ENCODE assay signal across 1 cellular context in genomic region chr17:64103751-64104364, GRCh38.
TF ChIP-seq lines count a peak whose summit lies in the region.

No MANE protein-coding gene starts in this region.

TF ChIP-seq in SK-N-SH, 30 proteins besides CTCF, POLR2A, EP300 and RAD21 (continued from another document):
- TF ChIP-seq IRF3 (IDR thresholded peaks at IDR 0.05; ENCODE audit: low read depth, low read length) = no peak
- no peak for TF ChIP-seq MAX (IDR thresholded peaks at IDR 0.05; ENCODE audit: low read depth)
- no peak for TF ChIP-seq RFX5 (IDR thresholded peaks at IDR 0.05; ENCODE audit: low read length)
- TF ChIP-seq YY1 (IDR thresholded peaks at IDR 0.05; ENCODE audit: low read depth) = no peak
- peak; percentile 26; the same call in 1 of the 2 replicates for TF ChIP-seq JUND (IDR thresholded peaks at IDR 0.05)
- TF ChIP-seq GABPA (IDR thresholded peaks at IDR 0.05; ENCODE audit: low read depth) = no peak
- TF ChIP-seq EZH2phosphoT487 (IDR thresholded peaks at IDR 0.05; ENCODE audit: borderline replicate concordance, low read depth) = no peak
- no peak for TF ChIP-seq GATA2 (CRISPR knock-in tag; IDR thresholded peaks at IDR 0.05)
- TF ChIP-seq FOXM1 (IDR thresholded peaks at IDR 0.05; ENCODE audit: low read depth) = no peak
- TF ChIP-seq ELF1 (IDR thresholded peaks at IDR 0.05) = no peak
- no peak for TF ChIP-seq NFIC (IDR thresholded peaks at IDR 0.05; ENCODE audit: borderline replicate concordance)
- TF ChIP-seq FOSL2 (IDR thresholded peaks at IDR 0.05; ENCODE audit: borderline replicate concordance, low read depth) = peak; percentile 75
- no peak for TF ChIP-seq RCOR1 (IDR thresholded peaks at IDR 0.05; ENCODE audit: low read length)
- no peak for TF ChIP-seq RXRA (IDR thresholded peaks at IDR 0.05; ENCODE audit: borderline replicate concordance, low read depth)
- no peak for TF ChIP-seq SMC3 (IDR thresholded peaks at IDR 0.05; ENCODE audit: low read depth, low read length)
- TF ChIP-seq TAF1 (IDR thresholded peaks at IDR 0.05; ENCODE audit: borderline replicate concordance, low read depth, low read length) = no peak
- no peak for TF ChIP-seq SIN3A (IDR thresholded peaks at IDR 0.05; ENCODE audit: borderline replicate concordance, low read depth, low read length)
- TF ChIP-seq, protein P1, sequence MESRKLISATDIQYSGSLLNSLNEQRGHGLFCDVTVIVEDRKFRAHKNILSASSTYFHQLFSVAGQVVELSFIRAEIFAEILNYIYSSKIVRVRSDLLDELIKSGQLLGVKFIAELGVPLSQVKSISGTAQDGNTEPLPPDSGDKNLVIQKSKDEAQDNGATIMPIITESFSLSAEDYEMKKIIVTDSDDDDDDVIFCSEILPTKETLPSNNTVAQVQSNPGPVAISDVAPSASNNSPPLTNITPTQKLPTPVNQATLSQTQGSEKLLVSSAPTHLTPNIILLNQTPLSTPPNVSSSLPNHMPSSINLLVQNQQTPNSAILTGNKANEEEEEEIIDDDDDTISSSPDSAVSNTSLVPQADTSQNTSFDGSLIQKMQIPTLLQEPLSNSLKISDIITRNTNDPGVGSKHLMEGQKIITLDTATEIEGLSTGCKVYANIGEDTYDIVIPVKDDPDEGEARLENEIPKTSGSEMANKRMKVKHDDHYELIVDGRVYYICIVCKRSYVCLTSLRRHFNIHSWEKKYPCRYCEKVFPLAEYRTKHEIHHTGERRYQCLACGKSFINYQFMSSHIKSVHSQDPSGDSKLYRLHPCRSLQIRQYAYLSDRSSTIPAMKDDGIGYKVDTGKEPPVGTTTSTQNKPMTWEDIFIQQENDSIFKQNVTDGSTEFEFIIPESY (IDR thresholded peaks at IDR 0.05; ENCODE audit: borderline replicate concordance, low read depth) = no peak
